In the genomic region with DNA sequence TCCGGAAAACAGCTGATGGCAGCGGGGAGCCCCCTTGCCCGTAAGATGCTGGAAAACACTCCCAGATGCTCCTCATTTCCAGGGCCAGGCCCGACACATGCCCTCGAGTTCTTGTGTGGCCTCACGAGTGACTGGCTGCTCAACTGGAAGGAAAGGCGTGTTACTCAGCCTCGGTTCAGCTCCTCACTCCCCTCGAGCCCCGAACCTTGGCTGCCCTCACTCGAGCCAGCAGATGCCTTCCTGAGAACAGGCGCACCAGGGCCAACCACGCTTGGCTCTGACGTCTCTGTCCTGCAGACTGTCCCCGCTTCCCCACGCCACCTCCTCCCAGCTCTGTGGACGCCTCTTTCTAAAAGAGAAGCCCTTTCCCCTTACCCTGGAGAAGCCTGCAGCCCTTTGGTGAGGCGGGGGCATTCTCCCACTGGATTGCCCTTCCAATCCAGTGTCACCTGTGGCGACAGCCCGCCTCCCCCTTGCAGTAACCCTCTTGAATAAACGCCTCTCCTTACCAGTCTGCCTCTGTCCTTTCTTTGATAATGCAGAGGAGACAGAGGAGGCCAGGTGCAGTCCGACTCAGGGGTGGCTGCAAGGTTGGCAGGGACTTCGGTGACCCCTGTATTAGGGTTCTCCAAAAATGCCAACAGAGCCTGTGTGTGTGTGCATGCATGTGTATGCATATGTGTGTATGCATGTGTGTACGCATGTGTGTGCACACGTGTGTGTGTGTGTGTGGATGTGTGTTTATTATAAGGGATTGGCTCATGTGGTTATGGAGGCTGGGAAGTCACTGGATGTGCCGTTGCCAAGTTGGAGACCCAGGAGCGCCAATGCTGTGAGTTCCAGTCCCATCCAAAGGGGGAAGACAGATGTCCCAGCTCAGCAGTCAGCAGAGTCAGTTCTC, we compare ENCODE assay signal across 21 cellular contexts.
A peak's percentile ranks its signal among the peaks of the same experiment; 100 is the strongest.
DNase-seq lines count a peak whose midpoint lies in the region; ATAC-seq, FAIRE-seq and TF ChIP-seq lines count a peak whose summit lies in the region.
"Had no signal": no experiment of that assay in that cellular context is flagged by ENCODE, and none has a peak within 500 bp of the region (broad histone marks: within the 10 kb centered on the region; RNA-seq: fewer than 3 reads in every experiment).

No MANE protein-coding gene starts in this region.

- TF ChIP-seq POLR2A in esophagus squamous epithelium (IDR thresholded peaks at IDR 0.05), result no peak

- DNase-seq in H9 (no peak), chondrocyte (ENCODE audit: low spot score) (peak; percentile 73), kidney (peak; percentile 61), neural progenitor cell (ENCODE audit: low spot score) (no peak), NCI-H128 (lab: John Stamatoyannopoulos, UW; ENCODE audit: unreplicated experiment) (no peak), esophagus squamous epithelium (lab: John Stamatoyannopoulos, UW) (no peak)
- DNase-seq: CD4-positive, alpha-beta memory T cell; DMS153; EL; MM.1S; NCI-H1092; NCI-H146; SHP77 had no signal

- intact Hi-C loops in kidney (cut with DNase I) (no loop called here), esophagus squamous epithelium (cut with DNase I) (no loop called here)

- no peaks in the 10 kb centered on the region for H3F3A ChIP-seq in neural progenitor cell (ENCODE audit: low read depth)

- H3K36me3 ChIP-seq in kidney (ENCODE audit: control insufficient read depth in 1 of 2, insufficient read depth in 2 of 2, low read length in 2 of 2) (no peaks in the 10 kb centered on the region), neural progenitor cell (no peaks in the 10 kb centered on the region), esophagus squamous epithelium (no peaks in the 10 kb centered on the region)
- H3K36me3 ChIP-seq: Peyer's patch had no signal

- no peak overlapping the region for H3K4ac ChIP-seq in H9 (ENCODE audit: low read depth, low read length)

- H3K18ac ChIP-seq in H9 (ENCODE audit: insufficient read length, low read depth, low read length), result no peak overlapping the region

- no peak overlapping the region for H4K91ac ChIP-seq in H9 (ENCODE audit: insufficient read length, low read depth, low read length)

- FAIRE-seq in kidney (lab: Jason Lieb, UNC), result no peak
- FAIRE-seq: A549, GM12878, GM19239 had no signal

- H3K4me2 ChIP-seq in H9 (ENCODE audit: insufficient read depth, insufficient read length, low read length) (no peak overlapping the region), neural progenitor cell (no peak overlapping the region)
- H3K4me2 ChIP-seq: A549, GM23338 had no signal

- no peak overlapping the region for H2BK15ac ChIP-seq in H9 (ENCODE audit: low read depth, low read length)

- H3K27ac Mint-ChIP-seq in H9 (peak overlapping the region; percentile 40 to 86 (median 44); a peak in 3 of 7 replicates), chondrocyte (ENCODE audit: unreplicated experiment) (no peak overlapping the region), neural progenitor cell (peak overlapping the region; percentile 94)
- H3K27ac Mint-ChIP-seq: GM23338 had no signal

- H3K27me3 ChIP-seq in H9 (ENCODE audit: insufficient read depth, low read length) (no peaks in the 10 kb centered on the region), neural progenitor cell (no peaks in the 10 kb centered on the region), esophagus squamous epithelium (peaks cover 0 to 15% (median 0%) of the 10 kb centered on the region in 4 donors)
- H3K27me3 ChIP-seq: Peyer's patch had no signal

- no peak for TF ChIP-seq CTCF in H9 (conservative IDR thresholded peaks at IDR 0.05)
- TF ChIP-seq CTCF in chondrocyte (IDR thresholded peaks at IDR 0.05), result no peak
- no peak for TF ChIP-seq CTCF in kidney (IDR thresholded peaks at IDR 0.05; ENCODE audit: borderline replicate concordance, extremely low read depth, insufficient read depth)
- no peak for TF ChIP-seq CTCF in neural progenitor cell (IDR thresholded peaks at IDR 0.05)
- TF ChIP-seq CTCF in esophagus squamous epithelium (IDR thresholded peaks at IDR 0.05), result no peak

- H2BK120ac ChIP-seq in H9 (ENCODE audit: low read depth, low read length, poor library complexity, severe bottlenecking), result no peak overlapping the region

- H4K8ac ChIP-seq in H9 (replicated peaks; ENCODE audit: insufficient read length, low read depth, low read length), result no peak overlapping the region

- H3K27ac ChIP-seq in H9 (ENCODE audit: insufficient read length, low read depth, low read length) (no peak overlapping the region), kidney (ENCODE audit: low read depth in 2 of 2, low read length in 2 of 2) (no peak overlapping the region), neural progenitor cell (no peak overlapping the region), esophagus squamous epithelium (no peak overlapping the region)
- H3K27ac ChIP-seq: A549, Peyer's patch, SK-N-MC had no signal

- H2BK12ac ChIP-seq in H9 (ENCODE audit: insufficient read length, low read depth, low read length), result no peak overlapping the region

- ATAC-seq in HG03045 (IDR thresholded peaks at IDR 0.05; ENCODE audit: unreplicated experiment) (no peak), HG03139 (IDR thresholded peaks at IDR 0.05; ENCODE audit: unreplicated experiment) (no peak)
- ATAC-seq: A549, GM12878 had no signal

- H3T11ph ChIP-seq in H9 (ENCODE audit: low read length), result no peak overlapping the region

- no peaks in the 10 kb centered on the region for H3K4me1 ChIP-seq in H9 (ENCODE audit: insufficient read depth, low read length)
- H3K4me1 ChIP-seq in kidney (ENCODE audit: control insufficient read depth in 1 of 2, insufficient read depth in 1 of 2, low read depth in 1 of 2, low read length in 2 of 2), result no peaks in the 10 kb centered on the region
- H3K4me1 ChIP-seq in neural progenitor cell, result no peaks in the 10 kb centered on the region
- no peaks in the 10 kb centered on the region for H3K4me1 ChIP-seq in esophagus squamous epithelium
- H3K4me1 ChIP-seq: A549, Peyer's patch had no signal

- H3K23me2 ChIP-seq in H9 (ENCODE audit: insufficient read length, low read depth, low read length, poor library complexity, severe bottlenecking), result no peaks in the 10 kb centered on the region

- H3K27me3 Mint-ChIP-seq in H9 (ENCODE audit: low read depth), result peaks cover 2% of the 10 kb centered on the region
- H3K27me3 Mint-ChIP-seq in chondrocyte (ENCODE audit: low read depth), result peaks cover 6% of the 10 kb centered on the region
- H3K27me3 Mint-ChIP-seq in neural progenitor cell (ENCODE audit: insufficient read depth, low read depth), result peaks cover 9% of the 10 kb centered on the region

- H3K4me1 Mint-ChIP-seq in H9 (peaks cover 8 to 9% of the 10 kb centered on the region in 2 experiments), chondrocyte (ENCODE audit: low read depth) (no peaks in the 10 kb centered on the region), neural progenitor cell (peaks cover 15% of the 10 kb centered on the region)
- H3K4me1 Mint-ChIP-seq: GM23338 had no signal

- H3K56ac ChIP-seq in H9 (ENCODE audit: insufficient read length, low read depth, low read length), result no peak overlapping the region

- no peak overlapping the region for H3K14ac ChIP-seq in H9 (ENCODE audit: insufficient read depth, low read length)

- H3K4me3 ChIP-seq in kidney (ENCODE audit: low read length in 2 of 2) (no peak overlapping the region), neural progenitor cell (no peak overlapping the region), esophagus squamous epithelium (no peak overlapping the region)
- H3K4me3 ChIP-seq: A549, GM12878, GM23338, Peyer's patch, SK-N-MC had no signal

- H4K5ac ChIP-seq in H9 (ENCODE audit: insufficient read length, low read depth, low read length), result no peak overlapping the region

- no peaks in the 10 kb centered on the region for H4K20me1 ChIP-seq in H9 (ENCODE audit: control insufficient read depth, insufficient read depth, insufficient read length)
- H4K20me1 ChIP-seq in neural progenitor cell (ENCODE audit: low read depth), result no peaks in the 10 kb centered on the region

- H3K79me2 ChIP-seq in H9 (ENCODE audit: insufficient read depth, low read length) (no peaks in the 10 kb centered on the region), neural progenitor cell (ENCODE audit: low read depth) (no peaks in the 10 kb centered on the region)

- H3K9me3 ChIP-seq in H9 (ENCODE audit: control insufficient read depth, low read depth, low read length), result no peaks in the 10 kb centered on the region
- no peaks in the 10 kb centered on the region for H3K9me3 ChIP-seq in kidney (ENCODE audit: control insufficient read depth in 1 of 2, low read length in 2 of 2)
- no peaks in the 10 kb centered on the region for H3K9me3 ChIP-seq in neural progenitor cell (ENCODE audit: low read depth)
- H3K9me3 ChIP-seq in esophagus squamous epithelium, result no peaks in the 10 kb centered on the region
- H3K9me3 ChIP-seq: A549, Peyer's patch had no signal

- H3K23ac ChIP-seq in H9 (ENCODE audit: insufficient read length, low read depth, low read length), result no peak overlapping the region

- H3K9me3 Mint-ChIP-seq in H9 (peaks cover 2 to 4% of the 10 kb centered on the region in 2 experiments; a peak in 2 of 5 replicates), chondrocyte (ENCODE audit: low read depth) (no peaks in the 10 kb centered on the region), neural progenitor cell (no peaks in the 10 kb centered on the region)

- no peak overlapping the region for H2BK20ac ChIP-seq in H9 (ENCODE audit: low read depth, low read length, poor library complexity, severe bottlenecking)

- H3K4me3 Mint-ChIP-seq in H9 (no peak overlapping the region), chondrocyte (ENCODE audit: unreplicated experiment) (no peak overlapping the region), neural progenitor cell (no peak overlapping the region)
- H3K4me3 Mint-ChIP-seq: CD4-positive, alpha-beta memory T cell; GM23338 had no signal

- H2BK5ac ChIP-seq in H9 (ENCODE audit: insufficient read length, low read length), result no peak overlapping the region

- H3K79me1 ChIP-seq in H9 (ENCODE audit: insufficient read depth, low read depth, low read length, poor library complexity, severe bottlenecking), result no peaks in the 10 kb centered on the region

- H3K36me3 Mint-ChIP-seq in H9 (ENCODE audit: insufficient read depth in 1 of 3, low read depth in 3 of 3) (no peaks in the 10 kb centered on the region), chondrocyte (ENCODE audit: low read depth) (no peaks in the 10 kb centered on the region), neural progenitor cell (no peaks in the 10 kb centered on the region)
- H3K36me3 Mint-ChIP-seq: CD4-positive, alpha-beta memory T cell had no signal

- H2AFZ ChIP-seq in H9 (ENCODE audit: low read length) (no peak overlapping the region), neural progenitor cell (replicated peaks) (no peak overlapping the region)
- H2AFZ ChIP-seq: GM23338 had no signal

- H2AK5ac ChIP-seq in H9 (ENCODE audit: insufficient read length, low read length), result no peak overlapping the region

- no peak overlapping the region for H3K9ac ChIP-seq in H9 (ENCODE audit: extremely low read depth, insufficient read length, low read length)
- no peak overlapping the region for H3K9ac ChIP-seq in kidney (ENCODE audit: low read length in 2 of 2)
- no peak overlapping the region for H3K9ac ChIP-seq in neural progenitor cell

- no CpG with 5 or more reads among the region's 27 CpGs for WGBS in H9 (ENCODE audit: extremely low coverage, insufficient read length, low lambda C conversion rate)
- 66 to 69% methylated on average over 15 to 24 of the region's 27 CpGs for whole genome bisulfite sequencing in esophagus squamous epithelium, 2 donors

Comparison
In these comparisons a context has a peak if more than half of its experiments do, and no peak if none do; other contexts are left out.
1. DNase-seq: peak in chondrocyte (single experiment) and kidney (single experiment); none in H9 (single experiment), neural progenitor cell (single experiment), NCI-H128 (single experiment) and esophagus squamous epithelium (single experiment).